Comparison of ENCODE assay signal across 12 cellular contexts in genomic region chr18:5518899-5519371, GRCh38. TPM values are rescaled to one million over a fixed set of nuclear protein-coding genes. Genes with fewer than 3 reads are reported as not detected.
DNase-seq lines count a peak whose midpoint lies in the region; ATAC-seq, FAIRE-seq and TF ChIP-seq lines count a peak whose summit lies in the region.
"Had no signal": no experiment of that assay in that cellular context is flagged by ENCODE, and none has a peak within 500 bp of the region (broad histone marks: within the 10 kb centered on the region; RNA-seq: fewer than 3 reads in every experiment).

No MANE protein-coding gene starts in this region.

- no peak overlapping the region for H2BK15ac ChIP-seq in IMR-90 (ENCODE audit: low read depth, low read length)

- H2BK20ac ChIP-seq in IMR-90 (ENCODE audit: low read depth, low read length), result no peak overlapping the region

- in situ Hi-C loops in IMR-90 (cut with MboI; ENCODE audit: low sequenced_read_pairs), result no loop called here

- H2AK5ac ChIP-seq in IMR-90 (ENCODE audit: low read depth, low read length), result no peak overlapping the region

- H3K18ac ChIP-seq in IMR-90 (ENCODE audit: low read depth, low read length), result no peak overlapping the region

- H3K9me3 ChIP-seq in IMR-90 (ENCODE audit: control insufficient read depth, insufficient read depth, low read length) (no peaks in the 10 kb centered on the region), suprapubic skin (no peaks in the 10 kb centered on the region), Karpas-422 (ENCODE audit: low read length) (no peaks in the 10 kb centered on the region)
- H3K9me3 ChIP-seq: SJSA1 had no signal

- WGBS in IMR-90 (ENCODE audit: extremely low coverage in 2 of 2, insufficient read length in 1 of 2), 2 experiments, result 35% methylated on average over 9 of the region's 13 CpGs; no CpG with 5 or more reads in 1 of the 2 experiments
- WGBS in suprapubic skin, result 59% methylated on average over 13 of the region's 13 CpGs

- peaks cover 9% of the 10 kb centered on the region for H3K4me1 ChIP-seq in IMR-90 (ENCODE audit: control insufficient read depth, insufficient read depth, low read length)
- peaks cover 25% of the 10 kb centered on the region for H3K4me1 ChIP-seq in suprapubic skin
- H3K4me1 ChIP-seq in Karpas-422 (ENCODE audit: low read length), result no peaks in the 10 kb centered on the region
- H3K4me1 ChIP-seq: SJSA1 had no signal

- H3K14ac ChIP-seq in IMR-90 (replicated peaks; ENCODE audit: low read depth, low read length), result 0 out of 2 replicates have a peak overlapping the region, but pooled peaks have one; percentile 58

- H3K36me3 ChIP-seq in IMR-90 (ENCODE audit: control insufficient read depth, insufficient read depth, low read length), result no peaks in the 10 kb centered on the region
- no peaks in the 10 kb centered on the region for H3K36me3 ChIP-seq in bronchial epithelial cell (ENCODE audit: control insufficient read depth, insufficient read depth, low read length)
- no peaks in the 10 kb centered on the region for H3K36me3 ChIP-seq in suprapubic skin
- no peaks in the 10 kb centered on the region for H3K36me3 ChIP-seq in Karpas-422 (ENCODE audit: insufficient read depth, low read length)
- H3K36me3 ChIP-seq: SJSA1 had no signal

- H2BK120ac ChIP-seq in IMR-90 (ENCODE audit: low read depth, low read length), result no peak overlapping the region

- H4K5ac ChIP-seq in IMR-90 (ENCODE audit: low read depth, low read length), result no peak overlapping the region

- H3K23ac ChIP-seq in IMR-90 (ENCODE audit: low read depth, low read length), result no peak overlapping the region

- dilution Hi-C loops in IMR-90 (cut with HindIII; ENCODE audit: low sequenced_read_pairs, unreplicated experiment), result no loop called here

- no peaks in the 10 kb centered on the region for H3K9me2 ChIP-seq in Karpas-422 (replicated peaks; ENCODE audit: insufficient read depth, low read length)

- no peak overlapping the region for H3K56ac ChIP-seq in IMR-90 (ENCODE audit: extremely low read depth, insufficient read depth, low read length)

- no peaks in the 10 kb centered on the region for H3K27me3 ChIP-seq in IMR-90 (ENCODE audit: control insufficient read depth, insufficient read depth, low read length)
- no peaks in the 10 kb centered on the region for H3K27me3 ChIP-seq in bronchial epithelial cell (ENCODE audit: control insufficient read depth, insufficient read depth, low read length)
- H3K27me3 ChIP-seq in suprapubic skin, result no peaks in the 10 kb centered on the region
- no peaks in the 10 kb centered on the region for H3K27me3 ChIP-seq in Karpas-422 (ENCODE audit: low read length)

- H3K79me2 ChIP-seq in Karpas-422 (ENCODE audit: low read length), result no peaks in the 10 kb centered on the region

- peaks cover 7% of the 10 kb centered on the region; the same call in 1 of the 2 replicates for H3K9me1 ChIP-seq in IMR-90 (ENCODE audit: insufficient read depth, low read length)

- POLR2A ChIA-PET in IMR-90 (lab: Charles Lee; ENCODE audit: unreplicated experiment), result no interaction called here

- H3K79me1 ChIP-seq in IMR-90 (ENCODE audit: low read depth in 1 of 2, low read length in 2 of 2), result peaks cover 7 to 50% of the 10 kb centered on the region in 2 experiments

- CTCF ChIA-PET in IMR-90 (lab: Yijun Ruan, JAX), result no interaction called here

- no peak for TF ChIP-seq CTCF in IMR-90 (conservative IDR thresholded peaks at IDR 0.05; ENCODE audit: low read depth, low read length)
- no peak for TF ChIP-seq CTCF in bronchial epithelial cell (IDR thresholded peaks at IDR 0.05; ENCODE audit: insufficient read depth, low read length, severe bottlenecking)
- no peak for TF ChIP-seq CTCF in suprapubic skin (IDR thresholded peaks at IDR 0.05)

- peak overlapping the region; percentile 74; the same call in 1 of the 2 replicates for H3K4me2 ChIP-seq in IMR-90 (ENCODE audit: low read depth, low read length)
- H3K4me2 ChIP-seq in Karpas-422 (ENCODE audit: low read depth, low read length, poor library complexity, severe bottlenecking), result no peak overlapping the region

- H4K20me1 ChIP-seq in IMR-90 (ENCODE audit: insufficient read depth, low read length) (peaks cover 33% of the 10 kb centered on the region; the same call in 1 of the 2 replicates), Karpas-422 (ENCODE audit: insufficient read depth, low read depth, low read length) (no peaks in the 10 kb centered on the region)

- H3K9ac ChIP-seq in IMR-90 (ENCODE audit: low read depth, low read length) (no peak overlapping the region), Karpas-422 (ENCODE audit: low read length) (no peak overlapping the region)

- TF ChIP-seq POLR2A in IMR-90 (IDR thresholded peaks at IDR 0.05; ENCODE audit: low read depth, low read length) (no peak), suprapubic skin (IDR thresholded peaks at IDR 0.05) (no peak)

- H4K91ac ChIP-seq in IMR-90 (ENCODE audit: insufficient read depth, low read depth, low read length), result no peak overlapping the region

- H3K27ac ChIP-seq in IMR-90 (ENCODE audit: insufficient read depth, low read length), result no peak overlapping the region
- H3K27ac ChIP-seq in suprapubic skin, result peak overlapping the region; percentile 32
- no peak overlapping the region for H3K27ac ChIP-seq in Karpas-422 (ENCODE audit: low read length)
- H3K27ac ChIP-seq: SJSA1 had no signal

- intact Hi-C loops in IMR-90 (cut with micrococcal nuclease), result no loop called here
- intact Hi-C loops in left cardiac atrium (cut with DNase I), result no loop called here

- no peak overlapping the region for H3K4ac ChIP-seq in IMR-90 (ENCODE audit: low read depth, low read length)

- H4K8ac ChIP-seq in IMR-90 (ENCODE audit: low read depth in 2 of 2, low read length in 2 of 2), result no peak overlapping the region

- ATAC-seq in IMR-90 (ENCODE audit: low read depth), result peak; percentile 27
- ATAC-seq in left cardiac atrium, result peak; percentile 28 to 32
- no peak for ATAC-seq in GM21381 (IDR thresholded peaks at IDR 0.05; ENCODE audit: unreplicated experiment)
- ATAC-seq: effector memory CD8-positive, alpha-beta T cell; stimulated activated naive CD8-positive, alpha-beta T cell treated with anti-CD3 and anti-CD28 coated beads, Interleukin-15, amount 100 ng/mL, for 72 hours had no signal

- FAIRE-seq in bronchial epithelial cell (lab: Jason Lieb, UNC), result peak; percentile 58

- DNase-seq in IMR-90 (peak; percentile 71), bronchial epithelial cell (ENCODE audit: low read depth) (no peak), left cardiac atrium (no peak), suprapubic skin (ENCODE audit: low spot score in 2 of 2) (no peak), Karpas-422 (no peak), NCI-H1105 treated with DMSO at 0.1 percent for 48 hours (lab: John Stamatoyannopoulos, UW) (no peak)
- DNase-seq: effector memory CD8-positive, alpha-beta T cell; NCI-H1105; NCI-H510A treated with DMSO at 0.1 percent for 48 hours; stimulated activated naive CD8-positive, alpha-beta T cell treated with anti-CD3 and anti-CD28 coated beads, Interleukin-15, amount 100 ng/mL, for 72 hours had no signal

- H2AFZ ChIP-seq in IMR-90 (replicated peaks; ENCODE audit: low read length, poor library complexity) (peak overlapping the region; percentile 58), Karpas-422 (ENCODE audit: low read length) (no peak overlapping the region)

- BruUV-seq in IMR-90 (replicated peaks; lab: Mats Ljungman, UMichigan), result no TSS peak

- no peak overlapping the region for H2BK5ac ChIP-seq in IMR-90 (ENCODE audit: low read depth, low read length, poor library complexity, severe bottlenecking)

- H2AK9ac ChIP-seq in IMR-90 (replicated peaks; ENCODE audit: low read depth, low read length, poor library complexity), result no peak overlapping the region

- no peak for TF ChIP-seq EP300 in suprapubic skin (IDR thresholded peaks at IDR 0.05)

- no peak for TF ChIP-seq RAD21 in IMR-90 (IDR thresholded peaks at IDR 0.05; ENCODE audit: low read length)

- H3K4me3 ChIP-seq in IMR-90 (ENCODE audit: insufficient read depth, low read depth, low read length) (no peak overlapping the region), bronchial epithelial cell (ENCODE audit: low read depth, low read length) (no peak overlapping the region), suprapubic skin (no peak overlapping the region), Karpas-422 (ENCODE audit: low read length) (no peak overlapping the region)
- H3K4me3 ChIP-seq: SJSA1 had no signal

TF ChIP-seq in IMR-90, 13 proteins besides CTCF, POLR2A, EP300 and RAD21 (continues in another document):
- TF ChIP-seq RFX5 (IDR thresholded peaks at IDR 0.05; ENCODE audit: low read depth, low read length) (no peak), FOS (IDR thresholded peaks at IDR 0.05; ENCODE audit: low read depth, low read length) (0 out of 2 replicates have a peak, but pooled peaks have one; percentile 5), CEBPB (IDR thresholded peaks at IDR 0.05; ENCODE audit: low read depth, low read length) (peak; percentile 18; the same call in 1 of the 2 replicates), MAFK (IDR thresholded peaks at IDR 0.05; ENCODE audit: low read depth, low read length) (no peak), CHD1 (IDR thresholded peaks at IDR 0.05; ENCODE audit: low read depth, low read length) (no peak), BHLHE40 (IDR thresholded peaks at IDR 0.05; ENCODE audit: low read depth, low read length) (no peak), NFE2L2 (IDR thresholded peaks at IDR 0.05; ENCODE audit: low read depth, low read length) (no peak), SMC3 (IDR thresholded peaks at IDR 0.05; ENCODE audit: low read depth, low read length) (no peak), MXI1 (IDR thresholded peaks at IDR 0.05; ENCODE audit: borderline replicate concordance, low read depth, low read length) (no peak), RCOR1 (IDR thresholded peaks at IDR 0.05; ENCODE audit: insufficient replicate concordance, low read length) (no peak)
- TF ChIP-seq, protein P1, sequence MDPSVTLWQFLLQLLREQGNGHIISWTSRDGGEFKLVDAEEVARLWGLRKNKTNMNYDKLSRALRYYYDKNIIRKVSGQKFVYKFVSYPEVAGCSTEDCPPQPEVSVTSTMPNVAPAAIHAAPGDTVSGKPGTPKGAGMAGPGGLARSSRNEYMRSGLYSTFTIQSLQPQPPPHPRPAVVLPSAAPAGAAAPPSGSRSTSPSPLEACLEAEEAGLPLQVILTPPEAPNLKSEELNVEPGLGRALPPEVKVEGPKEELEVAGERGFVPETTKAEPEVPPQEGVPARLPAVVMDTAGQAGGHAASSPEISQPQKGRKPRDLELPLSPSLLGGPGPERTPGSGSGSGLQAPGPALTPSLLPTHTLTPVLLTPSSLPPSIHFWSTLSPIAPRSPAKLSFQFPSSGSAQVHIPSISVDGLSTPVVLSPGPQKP (IDR thresholded peaks at IDR 0.05; ENCODE audit: borderline replicate concordance, low read depth, low read length), result no peak

RNA-seq across cellular contexts. Expression of gene EPB41L3, which starts 24.9 kb away (rescaled TPM):
- total RNA-seq in IMR-90 (2012; rRNA removed) (70.3 and 90.5 TPM in 2 replicates), bronchial epithelial cell (0.53 and 7.4 TPM in 2 replicates), left cardiac atrium (10 to 100 TPM; 28.0 to 34.8 TPM), suprapubic skin (10 to 100 TPM in 3 of 4 donors, 1 to 10 TPM in 1; 9.6 to 37.0 (median 13.5) TPM)
- 36.6 and 39.9 TPM in 2 replicates for polyA plus RNA-seq in IMR-90 (2012; rRNA removed)
- polyA plus RNA-seq in IMR-90 (2012; cell fraction: cytosol; rRNA removed), result 22.8 and 27.2 TPM in 2 replicates
- 18.8 and 44.4 TPM in 2 replicates for polyA plus RNA-seq in IMR-90 (2012; cell fraction: nucleus; rRNA removed; ENCODE audit: low replicate concordance)
- total RNA-seq in Karpas-422 (2014; rRNA removed; shearing (Covaris generic); ENCODE audit: low replicate concordance), result not detected in 2 replicates
